In the genomic region with DNA sequence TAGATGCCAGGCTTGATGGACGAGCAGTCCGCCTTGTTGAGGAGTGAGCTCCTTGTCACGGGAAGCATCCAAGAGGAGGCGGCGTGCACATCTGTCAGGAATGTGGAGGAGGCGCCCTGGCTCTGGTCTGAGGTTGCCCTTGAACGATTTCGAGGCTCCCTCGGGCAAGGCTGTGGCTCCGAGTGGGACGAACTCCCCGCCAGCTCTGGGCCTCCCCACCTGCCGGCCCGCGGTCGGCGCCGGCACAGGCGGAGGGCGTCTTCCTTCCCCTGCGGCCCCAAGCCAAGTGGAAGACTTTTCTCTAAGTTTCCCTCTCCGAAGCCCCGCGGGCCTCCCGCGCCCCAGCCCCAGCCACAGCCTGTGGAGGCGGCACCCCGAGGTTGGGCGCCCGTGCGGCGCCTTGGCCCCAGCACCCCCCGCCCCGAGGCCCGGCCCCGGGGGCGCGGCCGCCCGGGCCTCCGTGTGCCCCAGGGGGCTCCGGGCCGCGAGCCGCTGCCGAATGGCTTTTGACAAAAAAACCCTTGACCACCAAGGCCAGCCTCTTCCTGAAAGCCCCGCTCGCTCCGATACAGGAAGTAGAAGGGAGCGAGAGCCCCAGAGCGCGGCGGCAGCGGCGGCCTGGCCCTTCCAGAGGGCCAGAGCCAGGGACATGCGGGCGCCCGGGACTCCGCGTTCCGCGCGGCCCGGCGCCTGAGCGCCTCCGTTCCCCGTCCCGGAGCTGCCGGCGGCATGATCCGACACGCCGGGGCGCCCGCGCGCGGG, we compare ENCODE assay signal across 8 cellular contexts. TPM values are rescaled to one million over a fixed set of nuclear protein-coding genes. Genes with fewer than 3 reads are reported as not detected.
DNase-seq lines count a peak whose midpoint lies in the region; ATAC-seq and TF ChIP-seq lines count a peak whose summit lies in the region.

Gene RIN3, plus strand, starts transcription at position 578 of the 762 bp plus-strand sequence. Its CDS starts 152 bp downstream, at position 730.

- TF ChIP-seq CTCF in esophagus squamous epithelium (IDR thresholded peaks at IDR 0.05), result no peak
- TF ChIP-seq CTCF in transverse colon (IDR thresholded peaks at IDR 0.05), result no peak

- intact Hi-C loops in esophagus squamous epithelium (cut with DNase I), result no loop called here
- intact Hi-C loops in transverse colon (cut with DNase I; ENCODE audit: low total_unique reads), result loop anchor here (5.0 to 10.0 kb wide), 2 partner anchors 131 to 169 kb away; no protein-coding TSS in a partner anchor

- no peak for TF ChIP-seq EP300 in transverse colon (IDR thresholded peaks at IDR 0.05; ENCODE audit: low read depth)

- H3K27me3 ChIP-seq in esophagus squamous epithelium (peaks cover 0 to 10% (median 0%) of the 10 kb centered on the region in 4 donors), transverse colon (no peaks in the 10 kb centered on the region)

- peak within 1 kb of the TSS; percentile 61 to 85 (median 80) for H3K4me3 ChIP-seq in esophagus squamous epithelium
- peak within 1 kb of the TSS; percentile 46 to 84 (median 64) for H3K4me3 ChIP-seq in transverse colon

- DNase-seq in ELF-1 (ENCODE audit: low read depth, low spot score) (peak; percentile 58), LHCN-M2 (ENCODE audit: low read depth) (peak; percentile 43), activated T-cell treated with anti-CD3 and anti-CD28 coated beads for 24 hours (ENCODE audit: low read depth) (peak; percentile 14), esophagus squamous epithelium (lab: John Stamatoyannopoulos, UW) (peak; percentile 16), myocyte (ENCODE audit: low read depth) (peak; percentile 47), transverse colon (peak; percentile 61), NCI-H345 treated with DMSO at 0.1 percent for 48 hours (lab: John Stamatoyannopoulos, UW; ENCODE audit: unreplicated experiment) (no peak)

- H3K9me3 ChIP-seq in esophagus squamous epithelium, result no peaks in the 10 kb centered on the region
- H3K9me3 ChIP-seq in transverse colon, result no peaks in the 10 kb centered on the region

- in situ Hi-C loops in transverse colon (cut with MboI; ENCODE audit: low pct_ligation_motif_present in 1 of 4, low pct_unique_long_range_greater_than_20kb in 1 of 4, low sequenced_read_pairs in 3 of 4), result no loop called here

- H3K4me1 ChIP-seq in esophagus squamous epithelium (peaks cover 0 to 69% (median 19%) of the 10 kb centered on the region in 3 donors), transverse colon (peaks cover 9 to 51% (median 26%) of the 10 kb centered on the region in 4 donors)

- 11% methylated on average over 12 of the region's 79 CpGs; no CpG with 5 or more reads in 1 of the 2 donors for WGBS in esophagus squamous epithelium, 2 donors
- WGBS in transverse colon (ENCODE audit: low coverage in 1 of 2), 2 donors, result 0 to 8% methylated on average over 2 to 39 of the region's 79 CpGs

- H3K36me3 ChIP-seq in esophagus squamous epithelium (no peaks in the 10 kb centered on the region), transverse colon (no peaks in the 10 kb centered on the region)

- ATAC-seq in GM21723 (IDR thresholded peaks at IDR 0.05; ENCODE audit: unreplicated experiment), result peak; percentile 71

- TF ChIP-seq POLR2A in esophagus squamous epithelium (IDR thresholded peaks at IDR 0.05) (peak in 2 of 4 donors; percentile 45 to 60), transverse colon (IDR thresholded peaks at IDR 0.05) (peak; percentile 49)

- peak within 1 kb of the TSS; percentile 82 to 91 (median 86) for H3K27ac ChIP-seq in esophagus squamous epithelium
- peak within 1 kb of the TSS; percentile 88 to 94 (median 92) for H3K27ac ChIP-seq in transverse colon

RNA-seq across cellular contexts. Expression of gene RIN3, which starts in this region (rescaled TPM):
- total RNA-seq in LHCN-M2 (2014; rRNA removed) (1.5 and 2.1 TPM in 2 replicates), esophagus squamous epithelium (1 to 10 TPM; 1.9 to 9.7 (median 4.4) TPM), myocyte (0.51 and 0.83 TPM in 2 replicates), transverse colon (10 to 100 TPM; 16.2 to 24.3 (median 20.7) TPM)
- 4.8 TPM for polyA plus RNA-seq in LHCN-M2 (2012)
- polyA plus RNA-seq in myocyte (2012), result 3.1 TPM
